Comparison of ENCODE assay signal across 8 cellular contexts in the genomic region with DNA sequence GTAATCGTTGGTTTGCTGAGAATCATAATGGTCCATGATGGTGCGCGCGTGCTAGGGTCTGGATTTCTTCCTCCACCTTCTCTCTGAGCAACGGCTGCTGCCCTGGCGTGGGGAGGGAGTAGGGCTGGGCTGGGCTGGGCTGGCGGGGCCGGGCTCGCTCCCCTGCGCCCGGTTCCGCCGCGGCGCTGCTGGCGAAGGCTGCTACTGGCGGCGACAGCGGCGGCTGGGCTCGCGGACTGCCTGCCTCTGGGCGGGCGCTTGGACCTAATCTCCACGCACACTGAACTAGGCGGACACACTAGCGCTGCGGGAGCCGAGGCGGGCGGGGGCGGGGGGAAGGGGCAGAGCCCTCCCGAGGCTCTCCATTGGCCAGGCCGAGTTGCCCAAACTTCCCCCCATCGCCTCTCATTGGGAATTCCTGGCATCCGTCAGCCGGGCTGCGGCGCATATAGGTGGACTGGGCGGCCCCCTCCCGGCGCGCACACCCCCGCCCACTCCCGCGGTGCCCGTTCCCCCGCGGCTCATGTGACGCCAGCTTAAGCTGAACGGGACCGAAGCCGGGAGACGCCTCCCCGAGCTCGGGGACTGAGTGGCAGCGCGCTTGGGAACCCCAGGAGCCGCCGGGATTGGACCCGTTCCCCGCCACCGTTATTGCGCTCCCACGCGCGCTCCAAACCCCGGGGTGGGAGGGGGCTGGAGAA. TPM values are rescaled to one million over a fixed set of nuclear protein-coding genes. Genes with fewer than 3 reads are reported as not detected.
DNase-seq lines count a peak whose midpoint lies in the region; ATAC-seq and TF ChIP-seq lines count a peak whose summit lies in the region.

A gene (minus strand): TSS at position 282 of the 701 bp plus-strand sequence. CDS start 246 bp downstream, at position 36.

- H3K27me3 ChIP-seq in MG63: no peaks in the 10 kb centered on the region

- H3K4me3 ChIP-seq in GM12875 (ENCODE audit: low read depth, low read length) (peak within 1 kb of the TSS; percentile 43), MG63 (peak within 1 kb of the TSS; percentile 88), fibroblast of the aortic adventitia (ENCODE audit: low read depth, low read length) (peak within 1 kb of the TSS; percentile 95)

- no peaks in the 10 kb centered on the region for H3K27me3 Mint-ChIP-seq in naive thymus-derived CD8-positive, alpha-beta T cell
- no peaks in the 10 kb centered on the region for H3K27me3 Mint-ChIP-seq in stimulated activated naive CD8-positive, alpha-beta T cell treated with anti-CD3 and anti-CD28 coated beads, Interleukin-15, amount 100 ng/mL, for 72 hours

- POLR2A ChIA-PET in naive thymus-derived CD8-positive, alpha-beta T cell (lab: Charles Lee): interaction anchor here (0.8 to 11.1 kb wide), 9 partner anchors 10 to 184 kb away, joined by 3 to 446 read pairs (median 8); no protein-coding TSS in a partner anchor

- peaks cover 37% of the 10 kb centered on the region for H3K36me3 ChIP-seq in MG63

- DNase-seq in MG63 (peak; percentile 96), SIG-M5 treated with dmso at 0.1 percent for 504 hours (lab: John Stamatoyannopoulos, UW; ENCODE audit: unreplicated experiment) (peak; percentile 92), fibroblast of the aortic adventitia (ENCODE audit: low read depth) (peak; percentile 95)
- peak; percentile 23 for DNase-seq in activated gamma-delta T cell treated with anti-CD3 and anti-CD28 coated beads, Interleukin-2, amount 50 U/mL, for 16 hours (ENCODE audit: low read depth)
- peak; percentile 32 to 86 (median 74) for DNase-seq in naive thymus-derived CD8-positive, alpha-beta T cell
- peak; percentile 71 to 85 for DNase-seq in stimulated activated naive CD8-positive, alpha-beta T cell treated with anti-CD3 and anti-CD28 coated beads, Interleukin-15, amount 100 ng/mL, for 72 hours

- H3K9me3 ChIP-seq in MG63: no peaks in the 10 kb centered on the region

- ATAC-seq in naive thymus-derived CD8-positive, alpha-beta T cell: peak; percentile 48 to 53
- peak; percentile 56 for ATAC-seq in stimulated activated naive CD8-positive, alpha-beta T cell treated with anti-CD3 and anti-CD28 coated beads, Interleukin-15, amount 100 ng/mL, for 72 hours
- no peak for ATAC-seq in GM19023 (IDR thresholded peaks at IDR 0.05; ENCODE audit: unreplicated experiment)

- H3K36me3 Mint-ChIP-seq in naive thymus-derived CD8-positive, alpha-beta T cell: peaks cover 8 to 20% (median 9%) of the 10 kb centered on the region in 3 donors

- H3K4me1 Mint-ChIP-seq in naive thymus-derived CD8-positive, alpha-beta T cell: peaks cover 38 to 60% (median 52%) of the 10 kb centered on the region in 4 donors
- peaks cover 60% of the 10 kb centered on the region for H3K4me1 Mint-ChIP-seq in stimulated activated naive CD8-positive, alpha-beta T cell treated with anti-CD3 and anti-CD28 coated beads, Interleukin-15, amount 100 ng/mL, for 72 hours

- TF ChIP-seq CTCF in GM12875 (IDR thresholded peaks at IDR 0.05; ENCODE audit: borderline replicate concordance, insufficient read depth, low read depth, low read length) (no peak), fibroblast of the aortic adventitia (IDR thresholded peaks at IDR 0.05; ENCODE audit: insufficient read depth, low read length) (no peak)

- H3K9me3 Mint-ChIP-seq in naive thymus-derived CD8-positive, alpha-beta T cell: no peaks in the 10 kb centered on the region
- H3K9me3 Mint-ChIP-seq in stimulated activated naive CD8-positive, alpha-beta T cell treated with anti-CD3 and anti-CD28 coated beads, Interleukin-15, amount 100 ng/mL, for 72 hours: peaks cover 5 to 8% of the 10 kb centered on the region in 2 donors

- H3K4me3 Mint-ChIP-seq in naive thymus-derived CD8-positive, alpha-beta T cell: peak within 1 kb of the TSS; percentile 92 to 99 (median 96)
- peak within 1 kb of the TSS; percentile 90 to 97 for H3K4me3 Mint-ChIP-seq in stimulated activated naive CD8-positive, alpha-beta T cell treated with anti-CD3 and anti-CD28 coated beads, Interleukin-15, amount 100 ng/mL, for 72 hours

- H3K27ac Mint-ChIP-seq in naive thymus-derived CD8-positive, alpha-beta T cell: peak within 1 kb of the TSS; percentile 92 to 100 (median 100)
- H3K27ac Mint-ChIP-seq in stimulated activated naive CD8-positive, alpha-beta T cell treated with anti-CD3 and anti-CD28 coated beads, Interleukin-15, amount 100 ng/mL, for 72 hours: peak within 1 kb of the TSS; percentile 87 to 91

RNA-seq across cellular contexts. Expression of the gene that starts here (rescaled TPM):
- 61.9 and 80.5 TPM in 2 replicates for total RNA-seq in MG63 (2014; rRNA removed; shearing (Covaris generic); ENCODE audit: low replicate concordance)
- 94.0 and 114 TPM in 2 replicates for total RNA-seq in fibroblast of the aortic adventitia (ENCODE audit: low replicate concordance)
- 100 to 1,000 TPM; 333 to 341 TPM for total RNA-seq in naive thymus-derived CD8-positive, alpha-beta T cell
- polyA plus RNA-seq in naive thymus-derived CD8-positive, alpha-beta T cell: 100 to 1,000 TPM; 144 to 436 (median 267) TPM

Comparison
In these comparisons a context has a peak if more than half of its experiments do, and no peak if none do; other contexts are left out.
1. H3K4me3 ChIP-seq: peak in every context shown above with its lines; median percentile 95 in fibroblast of the aortic adventitia; 88 in MG63; 43 in GM12875.
2. DNase-seq: peak in every context shown above with its lines; median percentile 96 in MG63; 95 in fibroblast of the aortic adventitia; 92 in SIG-M5 treated with dmso at 0.1 percent for 504 hours; 78 in stimulated activated naive CD8-positive, alpha-beta T cell treated with anti-CD3 and anti-CD28 coated beads, Interleukin-15, amount 100 ng/mL, for 72 hours; 74 in naive thymus-derived CD8-positive, alpha-beta T cell; 23 in activated gamma-delta T cell treated with anti-CD3 and anti-CD28 coated beads, Interleukin-2, amount 50 U/mL, for 16 hours.